ENCODE assay signal across 9 cellular contexts in the genomic region with DNA sequence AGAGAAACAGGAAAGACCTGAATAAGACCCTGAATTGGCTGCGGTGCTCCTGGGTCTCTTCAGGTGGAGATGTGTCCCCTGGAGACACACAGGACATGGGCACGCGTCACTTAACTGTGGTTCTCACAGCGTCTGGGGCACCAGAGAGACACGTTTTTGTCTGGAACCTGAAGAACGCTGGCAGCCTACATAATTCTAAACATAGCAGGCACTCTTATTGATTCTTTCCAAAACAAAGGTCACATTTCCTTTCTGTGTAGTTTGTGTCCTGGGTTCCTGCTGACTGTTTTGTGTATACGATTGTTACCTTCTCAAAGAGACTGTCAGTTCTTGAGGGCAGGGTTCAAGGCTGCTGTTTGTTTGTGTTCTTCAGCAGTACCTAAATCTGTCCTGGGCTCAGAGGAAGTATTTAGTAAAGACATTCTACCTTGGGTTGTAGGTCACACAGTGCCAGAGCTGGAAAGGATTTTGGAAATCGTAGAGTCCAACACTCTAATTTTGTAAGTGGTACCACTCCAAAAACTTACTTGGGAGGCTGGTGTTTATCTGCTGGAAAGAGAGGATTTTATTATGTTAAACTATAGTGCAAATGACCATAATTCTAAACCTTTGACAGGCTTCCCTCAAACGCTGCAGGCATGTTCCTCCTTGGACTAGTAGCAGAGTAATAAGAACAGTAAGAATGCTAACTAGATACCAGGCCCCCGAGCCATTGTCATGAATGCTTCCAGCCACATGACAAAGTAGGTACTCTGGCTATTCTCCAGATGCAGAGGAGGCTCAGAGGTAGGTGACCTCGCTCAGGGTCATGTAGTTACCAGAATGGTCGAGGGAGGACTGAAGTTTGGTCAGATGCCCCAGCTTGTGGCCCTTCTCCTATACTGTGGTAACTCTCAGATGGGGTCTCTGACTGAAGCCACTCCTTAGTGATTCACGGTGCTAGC.
DNase-seq lines count a peak whose midpoint lies in the region; ATAC-seq and TF ChIP-seq lines count a peak whose summit lies in the region.
"Had no signal": no experiment of that assay in that cellular context is flagged by ENCODE, and none has a peak within 500 bp of the region (broad histone marks: within the 10 kb centered on the region; RNA-seq: fewer than 3 reads in every experiment).

No MANE protein-coding gene starts in this region.

- H3F3A ChIP-seq in PC-9 (ENCODE audit: insufficient read depth, low read depth): peaks cover 13% of the 10 kb centered on the region; the same call in 1 of the 2 replicates

- peaks cover 52% of the 10 kb centered on the region for H3K36me3 Mint-ChIP-seq in activated naive CD8-positive, alpha-beta T cell treated with anti-CD3 and anti-CD28 coated beads, Interleukin-2, amount 50 U/mL, for 24 hours (ENCODE audit: low read depth)
- H3K36me3 Mint-ChIP-seq in stimulated activated naive CD8-positive, alpha-beta T cell treated with anti-CD3 and anti-CD28 coated beads, Interleukin-15, Interleukin-2, amounts not matched to agents 100 ng/mL and 50 ng/mL, for 24 hours (ENCODE audit: low read depth): peaks cover 70% of the 10 kb centered on the region

- POLR2A ChIA-PET in PC-9 (lab: Charles Lee; ENCODE audit: unreplicated experiment): interaction anchor here (0.8 kb wide), 1 partner anchor 164 kb away, joined by 35 read pairs; the partner anchor contains the start of gene DHRS3

- DNase-seq in PC-9 (peak in 1 of 2 experiments; percentile 44), left lobe of liver (ENCODE audit: low spot score) (no peak), SIG-M5 treated with dmso at 0.1 percent for 504 hours (lab: John Stamatoyannopoulos, UW; ENCODE audit: unreplicated experiment) (no peak)
- peak; percentile 48 for DNase-seq in activated naive CD8-positive, alpha-beta T cell treated with anti-CD3 and anti-CD28 coated beads, Interleukin-2, amount 50 U/mL, for 24 hours
- no peak for DNase-seq in effector CD8-positive, alpha-beta T cell (lab: John Stamatoyannopoulos, UW)
- DNase-seq in stimulated activated CD4-positive, alpha-beta T cell treated with anti-CD3 and anti-CD28 coated beads, Interleukin-2, amount 100 ng/mL, for 24 hours: no peak

- intact Hi-C loops in PC-9 (cut with micrococcal nuclease; ENCODE audit: unreplicated experiment): loop anchor here (1.0 kb wide), 1 partner anchor 25 kb away; no protein-coding TSS in a partner anchor

- BruUV-seq in PC-9 (replicated peaks; lab: Mats Ljungman, UMichigan): no TSS peak

- H3K4me2 ChIP-seq in PC-9: peak overlapping the region; percentile 41; the same call in 1 of the 2 replicates

- no peak for TF ChIP-seq CTCF in PC-9 (conservative IDR thresholded peaks at IDR 0.05)

- no peaks in the 10 kb centered on the region for H3K36me3 ChIP-seq in PC-9 (ENCODE audit: low read depth)

- no peaks in the 10 kb centered on the region for H4K20me1 ChIP-seq in PC-9 (ENCODE audit: insufficient read depth)

- peak overlapping the region; percentile 99 for H3K27ac Mint-ChIP-seq in activated naive CD8-positive, alpha-beta T cell treated with anti-CD3 and anti-CD28 coated beads, Interleukin-2, amount 50 U/mL, for 24 hours
- H3K27ac Mint-ChIP-seq in stimulated activated naive CD8-positive, alpha-beta T cell treated with anti-CD3 and anti-CD28 coated beads, Interleukin-15, Interleukin-2, amounts not matched to agents 100 ng/mL and 50 ng/mL, for 24 hours: peak overlapping the region; percentile 97

- no peaks in the 10 kb centered on the region for H3K9me3 Mint-ChIP-seq in activated naive CD8-positive, alpha-beta T cell treated with anti-CD3 and anti-CD28 coated beads, Interleukin-2, amount 50 U/mL, for 24 hours
- H3K9me3 Mint-ChIP-seq in stimulated activated naive CD8-positive, alpha-beta T cell treated with anti-CD3 and anti-CD28 coated beads, Interleukin-15, Interleukin-2, amounts not matched to agents 100 ng/mL and 50 ng/mL, for 24 hours: no peaks in the 10 kb centered on the region

- no peak overlapping the region for H3K4me3 ChIP-seq in PC-9
- H3K4me3 ChIP-seq: GM12878 had no signal

- H3K9me2 ChIP-seq in PC-9 (ENCODE audit: insufficient read depth): no peaks in the 10 kb centered on the region

- H3K4me3 Mint-ChIP-seq in activated naive CD8-positive, alpha-beta T cell treated with anti-CD3 and anti-CD28 coated beads, Interleukin-2, amount 50 U/mL, for 24 hours: peak overlapping the region; percentile 37
- peak overlapping the region; percentile 62 for H3K4me3 Mint-ChIP-seq in stimulated activated naive CD8-positive, alpha-beta T cell treated with anti-CD3 and anti-CD28 coated beads, Interleukin-15, Interleukin-2, amounts not matched to agents 100 ng/mL and 50 ng/mL, for 24 hours

- no peaks in the 10 kb centered on the region for H3K9me3 ChIP-seq in PC-9 (ENCODE audit: insufficient read depth, low read depth)

- CTCF ChIA-PET in PC-9 (lab: Charles Lee): no interaction called here

- no peaks in the 10 kb centered on the region for H3K27me3 Mint-ChIP-seq in activated naive CD8-positive, alpha-beta T cell treated with anti-CD3 and anti-CD28 coated beads, Interleukin-2, amount 50 U/mL, for 24 hours
- H3K27me3 Mint-ChIP-seq in stimulated activated naive CD8-positive, alpha-beta T cell treated with anti-CD3 and anti-CD28 coated beads, Interleukin-15, Interleukin-2, amounts not matched to agents 100 ng/mL and 50 ng/mL, for 24 hours: no peaks in the 10 kb centered on the region

- no peak overlapping the region for H2AFZ ChIP-seq in PC-9

- peaks cover 47% of the 10 kb centered on the region for H3K4me1 ChIP-seq in PC-9 (replicated peaks; ENCODE audit: insufficient read depth)

- no peaks in the 10 kb centered on the region for H3K27me3 ChIP-seq in PC-9 (ENCODE audit: insufficient read depth, low read depth)

- no peaks in the 10 kb centered on the region for H3K79me2 ChIP-seq in PC-9 (ENCODE audit: low read depth)

- peaks cover 90% of the 10 kb centered on the region for H3K4me1 Mint-ChIP-seq in activated naive CD8-positive, alpha-beta T cell treated with anti-CD3 and anti-CD28 coated beads, Interleukin-2, amount 50 U/mL, for 24 hours
- peaks cover 97% of the 10 kb centered on the region for H3K4me1 Mint-ChIP-seq in stimulated activated naive CD8-positive, alpha-beta T cell treated with anti-CD3 and anti-CD28 coated beads, Interleukin-15, Interleukin-2, amounts not matched to agents 100 ng/mL and 50 ng/mL, for 24 hours (ENCODE audit: low read depth)

- peak overlapping the region; percentile 55 for H3K27ac ChIP-seq in PC-9

- peak; percentile 38 for ATAC-seq in activated naive CD8-positive, alpha-beta T cell treated with anti-CD3 and anti-CD28 coated beads, Interleukin-2, amount 50 U/mL, for 24 hours
- peak; percentile 74 for ATAC-seq in left lobe of liver
- no peak for ATAC-seq in HG02870 (IDR thresholded peaks at IDR 0.05; ENCODE audit: unreplicated experiment)
- ATAC-seq: GM12878 had no signal
